In the genomic region with DNA sequence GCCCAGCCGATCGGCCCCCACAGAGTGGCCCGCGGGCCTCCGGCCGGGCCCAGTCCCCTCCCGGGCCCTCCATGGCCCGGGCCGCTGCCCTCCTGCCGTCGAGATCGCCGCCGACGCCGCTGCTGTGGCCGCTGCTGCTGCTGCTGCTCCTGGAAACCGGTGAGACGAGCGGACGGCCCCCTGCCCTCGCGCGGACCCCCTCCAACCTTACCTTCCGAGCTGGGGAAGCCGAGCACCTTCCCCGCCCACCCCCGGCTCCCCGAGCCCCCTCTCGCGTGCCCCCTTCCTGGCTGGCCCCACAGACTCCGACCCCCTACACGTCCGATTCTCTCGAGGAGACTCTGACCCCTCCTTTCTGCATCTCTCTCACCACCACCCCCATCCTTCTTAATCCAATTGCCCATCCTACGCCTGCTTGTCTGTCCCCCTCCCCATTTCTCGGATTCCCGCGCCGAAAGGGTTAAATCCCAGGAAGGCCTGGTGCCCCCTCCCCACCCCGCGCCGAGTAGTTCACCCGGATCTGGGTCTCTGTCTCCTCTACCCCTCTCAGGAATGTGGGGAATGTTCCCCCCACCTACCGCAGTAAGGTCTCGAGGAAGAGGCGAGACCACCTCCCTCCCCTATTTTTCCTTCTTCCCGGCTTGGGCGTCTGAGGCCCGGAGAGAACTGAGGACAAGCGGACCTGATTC, we compare ENCODE assay signal across 1 cellular context.
TF ChIP-seq lines count a peak whose summit lies in the region.

No MANE protein-coding gene starts in this region.

TF ChIP-seq in HepG2, 621 proteins besides CTCF, POLR2A, EP300 and RAD21 (continued from another document and continues in another):
- TF ChIP-seq, protein P1, sequence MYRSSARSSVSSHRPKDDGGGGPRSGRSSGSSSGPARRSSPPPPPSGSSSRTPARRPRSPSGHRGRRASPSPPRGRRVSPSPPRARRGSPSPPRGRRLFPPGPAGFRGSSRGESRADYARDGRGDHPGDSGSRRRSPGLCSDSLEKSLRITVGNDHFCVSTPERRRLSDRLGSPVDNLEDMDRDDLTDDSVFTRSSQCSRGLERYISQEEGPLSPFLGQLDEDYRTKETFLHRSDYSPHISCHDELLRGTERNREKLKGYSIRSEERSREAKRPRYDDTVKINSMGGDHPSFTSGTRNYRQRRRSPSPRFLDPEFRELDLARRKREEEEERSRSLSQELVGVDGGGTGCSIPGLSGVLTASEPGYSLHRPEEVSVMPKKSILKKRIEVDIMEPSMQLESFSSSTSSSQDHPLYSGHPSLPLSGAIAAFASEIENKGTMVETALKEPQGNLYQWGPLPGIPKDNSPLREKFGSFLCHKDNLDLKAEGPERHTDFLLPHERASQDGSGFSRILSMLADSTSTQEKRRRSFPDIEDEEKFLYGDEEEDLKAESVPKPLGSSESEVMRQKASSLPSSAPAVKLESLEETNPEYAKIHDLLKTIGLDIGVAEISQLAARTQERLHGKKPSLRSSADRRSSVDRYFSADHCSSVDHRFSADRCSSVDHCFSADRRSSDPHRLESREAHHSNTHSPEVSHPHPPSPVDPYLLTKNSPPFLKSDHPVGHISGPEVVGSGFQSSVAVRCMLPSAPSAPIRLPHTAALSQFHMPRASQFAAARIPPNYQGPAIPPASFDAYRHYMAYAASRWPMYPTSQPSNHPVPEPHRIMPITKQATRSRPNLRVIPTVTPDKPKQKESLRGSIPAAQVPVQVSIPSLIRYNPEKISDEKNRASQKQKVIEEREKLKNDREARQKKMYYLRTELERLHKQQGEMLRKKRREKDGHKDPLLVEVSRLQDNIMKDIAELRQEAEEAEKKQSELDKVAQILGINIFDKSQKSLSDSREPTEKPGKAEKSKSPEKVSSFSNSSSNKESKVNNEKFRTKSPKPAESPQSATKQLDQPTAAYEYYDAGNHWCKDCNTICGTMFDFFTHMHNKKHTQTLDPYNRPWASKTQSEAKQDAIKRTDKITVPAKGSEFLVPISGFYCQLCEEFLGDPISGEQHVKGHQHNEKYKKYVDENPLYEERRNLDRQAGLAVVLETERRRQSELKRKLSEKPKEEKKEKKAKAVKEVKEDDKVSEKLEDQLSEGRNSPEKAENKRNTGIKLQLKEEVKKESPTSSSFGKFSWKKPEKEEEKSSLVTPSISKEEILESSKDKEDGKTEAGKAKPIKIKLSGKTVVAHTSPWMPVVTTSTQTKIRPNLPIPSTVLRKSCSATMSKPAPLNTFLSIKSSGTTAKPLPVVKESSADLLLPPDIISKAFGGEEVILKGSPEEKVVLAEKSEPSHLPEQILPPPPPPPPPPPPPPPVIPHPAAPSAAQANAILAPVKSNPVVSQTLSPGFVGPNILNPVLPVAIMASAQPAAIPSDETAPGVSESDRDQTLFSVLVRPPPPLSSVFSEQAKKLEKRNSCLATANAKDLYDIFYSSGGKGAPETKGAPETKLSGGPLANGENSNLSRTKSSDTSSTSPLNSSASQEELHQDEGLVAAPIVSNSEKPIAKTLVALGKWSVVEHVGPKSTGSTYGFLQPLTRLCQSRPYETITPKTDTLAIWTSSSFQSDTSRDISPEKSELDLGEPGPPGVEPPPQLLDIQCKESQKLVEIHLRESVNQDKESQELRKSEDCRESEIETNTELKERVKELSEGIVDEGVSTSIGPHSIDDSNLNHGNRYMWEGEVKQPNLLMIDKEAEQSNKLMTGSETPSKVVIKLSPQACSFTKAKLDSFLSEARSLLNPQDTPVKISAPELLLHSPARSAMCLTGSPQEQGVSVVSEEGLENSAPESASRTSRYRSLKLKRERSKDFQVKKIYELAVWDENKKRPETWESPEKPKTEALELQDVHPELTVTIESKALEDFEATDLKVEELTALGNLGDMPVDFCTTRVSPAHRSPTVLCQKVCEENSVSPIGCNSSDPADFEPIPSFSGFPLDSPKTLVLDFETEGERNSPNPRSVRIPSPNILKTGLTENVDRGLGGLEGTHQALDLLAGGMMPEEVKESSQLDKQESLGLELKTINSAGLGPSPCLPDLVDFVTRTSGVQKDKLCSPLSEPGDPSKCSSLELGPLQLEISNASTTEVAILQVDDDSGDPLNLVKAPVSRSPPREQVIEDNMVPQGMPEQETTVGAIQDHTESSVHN (CRISPR knock-in tag; IDR thresholded peaks at IDR 0.05) = no peak
- TF ChIP-seq ZSCAN22 (CRISPR knock-in tag; IDR thresholded peaks at IDR 0.05) (no peak), HNRNPK (IDR thresholded peaks at IDR 0.05; ENCODE audit: low read depth, low read length, poor library complexity, severe bottlenecking) (no peak), GZF1 (CRISPR knock-in tag; IDR thresholded peaks at IDR 0.05) (no peak), ZNF660 (CRISPR knock-in tag; IDR thresholded peaks at IDR 0.05; ENCODE audit: borderline replicate concordance, low read depth) (no peak), HDAC2 (CRISPR knock-in tag; IDR thresholded peaks at IDR 0.05) (no peak), YEATS2 (CRISPR knock-in tag; IDR thresholded peaks at IDR 0.05; ENCODE audit: borderline replicate concordance) (no peak), ZNF354B (CRISPR knock-in tag; IDR thresholded peaks at IDR 0.05) (no peak), PCBP2 (optimal IDR thresholded peaks at IDR 0.05; ENCODE audit: low read depth, low read length, poor library complexity, severe bottlenecking) (no peak), SIN3A (IDR thresholded peaks at IDR 0.05; ENCODE audit: borderline replicate concordance, low read depth, low read length) (0 out of 2 replicates have a peak, but pooled peaks have one; percentile 52), ZNF550 (CRISPR knock-in tag; IDR thresholded peaks at IDR 0.05; ENCODE audit: borderline replicate concordance) (no peak), KAT2B (IDR thresholded peaks at IDR 0.05; ENCODE audit: borderline replicate concordance, low read depth, low read length) (no peak), ARID2 (CRISPR knock-in tag; IDR thresholded peaks at IDR 0.05; ENCODE audit: borderline replicate concordance) (0 out of 2 replicates have a peak, but pooled peaks have one; percentile 16), ZNF792 (CRISPR knock-in tag; IDR thresholded peaks at IDR 0.05) (0 out of 2 replicates have a peak, but pooled peaks have one; percentile 3), ZNF615 (CRISPR knock-in tag; IDR thresholded peaks at IDR 0.05; ENCODE audit: borderline replicate concordance) (no peak), TEAD3 (CRISPR knock-in tag; optimal IDR thresholded peaks at IDR 0.05; ENCODE audit: borderline replicate concordance) (peak; percentile 79), NBN (conservative IDR thresholded peaks at IDR 0.05) (no peak), ZNF891 (CRISPR knock-in tag; IDR thresholded peaks at IDR 0.05) (no peak), ZNF260 (CRISPR knock-in tag; IDR thresholded peaks at IDR 0.05; ENCODE audit: borderline replicate concordance, low read depth) (no peak), SP2 (CRISPR knock-in tag; IDR thresholded peaks at IDR 0.05) (peak; percentile 30; the same call in 1 of the 2 replicates), ZBTB38 (CRISPR knock-in tag; IDR thresholded peaks at IDR 0.05) (no peak), NPAS2 (CRISPR knock-in tag; IDR thresholded peaks at IDR 0.05; ENCODE audit: borderline replicate concordance) (no peak), SNAI1 (CRISPR knock-in tag; IDR thresholded peaks at IDR 0.05; ENCODE audit: borderline replicate concordance) (no peak; the same call in 1 of the 2 replicates), KMT2A (CRISPR knock-in tag; IDR thresholded peaks at IDR 0.05) (no peak), ZNF616 (CRISPR knock-in tag; IDR thresholded peaks at IDR 0.05; ENCODE audit: low read depth) (no peak), TMF1 (CRISPR knock-in tag; IDR thresholded peaks at IDR 0.05; ENCODE audit: low read depth) (0 out of 2 replicates have a peak, but pooled peaks have one; percentile 15), ZNF672 (CRISPR knock-in tag; IDR thresholded peaks at IDR 0.05) (no peak), JUN (CRISPR knock-in tag; IDR thresholded peaks at IDR 0.05) (no peak), SNAPC2 (CRISPR knock-in tag; IDR thresholded peaks at IDR 0.05) (no peak), TCF7L2 (IDR thresholded peaks at IDR 0.05; ENCODE audit: low read depth, low read length) (no peak), RARA (CRISPR knock-in tag; IDR thresholded peaks at IDR 0.05) (no peak), TAF1 (CRISPR knock-in tag; IDR thresholded peaks at IDR 0.05) (peak; percentile 49), DNMT1 (CRISPR knock-in tag; IDR thresholded peaks at IDR 0.05) (no peak), MEIS2 (CRISPR knock-in tag; IDR thresholded peaks at IDR 0.05) (no peak), ZNF777 (CRISPR knock-in tag; IDR thresholded peaks at IDR 0.05) (no peak), HOXA3 (CRISPR knock-in tag; IDR thresholded peaks at IDR 0.05) (no peak; the same call in 1 of the 2 replicates)
- TF ChIP-seq, protein P2, sequence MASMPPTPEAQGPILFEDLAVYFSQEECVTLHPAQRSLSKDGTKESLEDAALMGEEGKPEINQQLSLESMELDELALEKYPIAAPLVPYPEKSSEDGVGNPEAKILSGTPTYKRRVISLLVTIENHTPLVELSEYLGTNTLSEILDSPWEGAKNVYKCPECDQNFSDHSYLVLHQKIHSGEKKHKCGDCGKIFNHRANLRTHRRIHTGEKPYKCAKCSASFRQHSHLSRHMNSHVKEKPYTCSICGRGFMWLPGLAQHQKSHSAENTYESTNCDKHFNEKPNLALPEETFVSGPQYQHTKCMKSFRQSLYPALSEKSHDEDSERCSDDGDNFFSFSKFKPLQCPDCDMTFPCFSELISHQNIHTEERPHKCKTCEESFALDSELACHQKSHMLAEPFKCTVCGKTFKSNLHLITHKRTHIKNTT (CRISPR knock-in tag; IDR thresholded peaks at IDR 0.05) = no peak
- TF ChIP-seq, protein P3, sequence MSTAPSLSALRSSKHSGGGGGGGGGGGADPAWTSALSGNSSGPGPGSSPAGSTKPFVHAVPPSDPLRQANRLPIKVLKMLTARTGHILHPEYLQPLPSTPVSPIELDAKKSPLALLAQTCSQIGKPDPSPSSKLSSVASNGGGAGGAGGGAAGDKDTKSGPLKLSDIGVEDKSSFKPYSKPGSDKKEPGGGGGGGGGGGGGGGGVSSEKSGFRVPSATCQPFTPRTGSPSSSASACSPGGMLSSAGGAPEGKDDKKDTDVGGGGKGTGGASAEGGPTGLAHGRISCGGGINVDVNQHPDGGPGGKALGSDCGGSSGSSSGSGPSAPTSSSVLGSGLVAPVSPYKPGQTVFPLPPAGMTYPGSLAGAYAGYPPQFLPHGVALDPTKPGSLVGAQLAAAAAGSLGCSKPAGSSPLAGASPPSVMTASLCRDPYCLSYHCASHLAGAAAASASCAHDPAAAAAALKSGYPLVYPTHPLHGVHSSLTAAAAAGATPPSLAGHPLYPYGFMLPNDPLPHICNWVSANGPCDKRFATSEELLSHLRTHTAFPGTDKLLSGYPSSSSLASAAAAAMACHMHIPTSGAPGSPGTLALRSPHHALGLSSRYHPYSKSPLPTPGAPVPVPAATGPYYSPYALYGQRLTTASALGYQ (CRISPR knock-in tag; IDR thresholded peaks at IDR 0.05) = no peak
- TF ChIP-seq, protein P4, sequence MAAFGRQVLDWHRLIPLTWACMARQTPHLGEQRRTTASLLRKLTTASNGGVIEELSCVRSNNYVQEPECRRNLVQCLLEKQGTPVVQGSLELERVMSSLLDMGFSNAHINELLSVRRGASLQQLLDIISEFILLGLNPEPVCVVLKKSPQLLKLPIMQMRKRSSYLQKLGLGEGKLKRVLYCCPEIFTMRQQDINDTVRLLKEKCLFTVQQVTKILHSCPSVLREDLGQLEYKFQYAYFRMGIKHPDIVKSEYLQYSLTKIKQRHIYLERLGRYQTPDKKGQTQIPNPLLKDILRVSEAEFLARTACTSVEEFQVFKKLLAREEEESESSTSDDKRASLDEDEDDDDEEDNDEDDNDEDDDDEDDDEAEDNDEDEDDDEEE (CRISPR knock-in tag; IDR thresholded peaks at IDR 0.05) = no peak
- TF ChIP-seq, protein P5, sequence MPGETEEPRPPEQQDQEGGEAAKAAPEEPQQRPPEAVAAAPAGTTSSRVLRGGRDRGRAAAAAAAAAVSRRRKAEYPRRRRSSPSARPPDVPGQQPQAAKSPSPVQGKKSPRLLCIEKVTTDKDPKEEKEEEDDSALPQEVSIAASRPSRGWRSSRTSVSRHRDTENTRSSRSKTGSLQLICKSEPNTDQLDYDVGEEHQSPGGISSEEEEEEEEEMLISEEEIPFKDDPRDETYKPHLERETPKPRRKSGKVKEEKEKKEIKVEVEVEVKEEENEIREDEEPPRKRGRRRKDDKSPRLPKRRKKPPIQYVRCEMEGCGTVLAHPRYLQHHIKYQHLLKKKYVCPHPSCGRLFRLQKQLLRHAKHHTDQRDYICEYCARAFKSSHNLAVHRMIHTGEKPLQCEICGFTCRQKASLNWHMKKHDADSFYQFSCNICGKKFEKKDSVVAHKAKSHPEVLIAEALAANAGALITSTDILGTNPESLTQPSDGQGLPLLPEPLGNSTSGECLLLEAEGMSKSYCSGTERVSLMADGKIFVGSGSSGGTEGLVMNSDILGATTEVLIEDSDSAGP (CRISPR knock-in tag; IDR thresholded peaks at IDR 0.05; ENCODE audit: borderline replicate concordance) = 0 out of 2 replicates have a peak, but pooled peaks have one; percentile 9
- TF ChIP-seq, protein P6, sequence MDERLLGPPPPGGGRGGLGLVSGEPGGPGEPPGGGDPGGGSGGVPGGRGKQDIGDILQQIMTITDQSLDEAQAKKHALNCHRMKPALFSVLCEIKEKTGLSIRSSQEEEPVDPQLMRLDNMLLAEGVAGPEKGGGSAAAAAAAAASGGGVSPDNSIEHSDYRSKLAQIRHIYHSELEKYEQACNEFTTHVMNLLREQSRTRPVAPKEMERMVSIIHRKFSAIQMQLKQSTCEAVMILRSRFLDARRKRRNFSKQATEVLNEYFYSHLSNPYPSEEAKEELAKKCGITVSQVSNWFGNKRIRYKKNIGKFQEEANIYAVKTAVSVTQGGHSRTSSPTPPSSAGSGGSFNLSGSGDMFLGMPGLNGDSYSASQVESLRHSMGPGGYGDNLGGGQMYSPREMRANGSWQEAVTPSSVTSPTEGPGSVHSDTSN (CRISPR knock-in tag; IDR thresholded peaks at IDR 0.05) = no peak
- TF ChIP-seq, protein P7, sequence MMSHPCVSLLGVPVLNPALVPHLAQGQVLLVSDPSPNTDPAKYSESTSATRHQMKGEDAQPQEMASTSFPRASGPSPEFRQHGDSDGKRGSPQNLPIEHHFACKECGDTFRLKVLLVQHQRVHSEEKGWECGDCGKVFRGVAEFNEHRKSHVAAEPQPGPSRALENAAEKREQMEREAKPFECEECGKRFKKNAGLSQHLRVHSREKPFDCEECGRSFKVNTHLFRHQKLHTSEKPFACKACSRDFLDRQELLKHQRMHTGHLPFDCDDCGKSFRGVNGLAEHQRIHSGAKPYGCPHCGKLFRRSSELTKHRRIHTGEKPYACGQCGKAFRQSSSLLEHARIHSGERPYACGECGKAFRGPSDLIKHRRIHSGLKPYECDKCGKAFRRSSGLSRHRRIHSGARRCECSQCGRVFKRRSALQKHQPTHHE (CRISPR knock-in tag; IDR thresholded peaks at IDR 0.05; ENCODE audit: borderline replicate concordance) = 0 out of 2 replicates have a peak, but pooled peaks have one; percentile 26
- TF ChIP-seq, protein P8, sequence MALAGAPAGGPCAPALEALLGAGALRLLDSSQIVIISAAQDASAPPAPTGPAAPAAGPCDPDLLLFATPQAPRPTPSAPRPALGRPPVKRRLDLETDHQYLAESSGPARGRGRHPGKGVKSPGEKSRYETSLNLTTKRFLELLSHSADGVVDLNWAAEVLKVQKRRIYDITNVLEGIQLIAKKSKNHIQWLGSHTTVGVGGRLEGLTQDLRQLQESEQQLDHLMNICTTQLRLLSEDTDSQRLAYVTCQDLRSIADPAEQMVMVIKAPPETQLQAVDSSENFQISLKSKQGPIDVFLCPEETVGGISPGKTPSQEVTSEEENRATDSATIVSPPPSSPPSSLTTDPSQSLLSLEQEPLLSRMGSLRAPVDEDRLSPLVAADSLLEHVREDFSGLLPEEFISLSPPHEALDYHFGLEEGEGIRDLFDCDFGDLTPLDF (CRISPR knock-in tag; IDR thresholded peaks at IDR 0.05) = no peak
- TF ChIP-seq, protein P9, sequence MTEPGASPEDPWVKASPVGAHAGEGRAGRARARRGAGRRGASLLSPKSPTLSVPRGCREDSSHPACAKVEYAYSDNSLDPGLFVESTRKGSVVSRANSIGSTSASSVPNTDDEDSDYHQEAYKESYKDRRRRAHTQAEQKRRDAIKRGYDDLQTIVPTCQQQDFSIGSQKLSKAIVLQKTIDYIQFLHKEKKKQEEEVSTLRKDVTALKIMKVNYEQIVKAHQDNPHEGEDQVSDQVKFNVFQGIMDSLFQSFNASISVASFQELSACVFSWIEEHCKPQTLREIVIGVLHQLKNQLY (CRISPR knock-in tag; IDR thresholded peaks at IDR 0.05) = no peak
